Comparison of ENCODE assay signal across 29 cellular contexts in the genomic region with DNA sequence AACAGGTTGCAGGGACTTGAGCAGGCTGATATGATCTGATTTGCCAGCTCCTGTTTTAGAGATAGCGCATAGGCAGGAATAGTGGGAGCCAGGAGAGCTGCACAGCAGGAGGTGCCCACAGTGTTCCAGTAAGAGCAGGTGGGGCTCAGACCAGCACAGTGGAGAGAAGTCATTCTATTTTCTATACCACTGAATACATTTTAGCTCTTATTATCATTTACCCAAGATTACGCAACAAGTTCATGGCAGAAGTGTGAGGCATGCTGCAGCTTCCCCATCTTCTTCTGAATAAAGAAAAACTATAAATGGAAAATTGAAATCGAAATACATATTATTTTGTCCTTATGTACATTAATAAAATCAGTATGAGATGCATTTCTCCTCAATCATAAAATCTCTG.
"Had no signal": no experiment of that assay in that cellular context is flagged by ENCODE, and none has a peak within 500 bp of the region (broad histone marks: within the 10 kb centered on the region; RNA-seq: fewer than 3 reads in every experiment).

No MANE protein-coding gene starts in this region.

- H3K36me3 Mint-ChIP-seq: activated naive CD8-positive, alpha-beta T cell treated with anti-CD3 and anti-CD28 coated beads for 36 hours had no signal

- H3K4me3 ChIP-seq: adrenal gland, body of pancreas, cardiac muscle cell, gastroesophageal sphincter, pancreas, prostate gland, suprapubic skin, tibial artery had no signal

- H3K4me1 Mint-ChIP-seq: activated naive CD8-positive, alpha-beta T cell treated with anti-CD3 and anti-CD28 coated beads for 36 hours had no signal

- H3K9me3 Mint-ChIP-seq: activated naive CD4-positive, alpha-beta T cell treated with anti-CD3 and anti-CD28 coated beads for 36 hours; activated naive CD8-positive, alpha-beta T cell treated with anti-CD3 and anti-CD28 coated beads for 36 hours; nephron had no signal

- H3K4me3 Mint-ChIP-seq: activated naive CD4-positive, alpha-beta T cell treated with anti-CD3 and anti-CD28 coated beads for 36 hours; activated naive CD8-positive, alpha-beta T cell treated with anti-CD3 and anti-CD28 coated beads for 36 hours; nephron had no signal

- H3K4me1 ChIP-seq: body of pancreas, pancreas, prostate gland had no signal

- ATAC-seq: activated CD4-positive, CD25-positive, alpha-beta regulatory T cell treated with anti-CD3 and anti-CD28 coated beads, Interleukin-2, amount 50 U/mL, for 24 hours; body of pancreas; gastroesophageal sphincter; left cardiac atrium; left ventricle myocardium superior; pancreas had no signal

- H3K9me3 ChIP-seq: adrenal gland, body of pancreas, gastroesophageal sphincter, neutrophil, pancreas, prostate gland, suprapubic skin, tibial artery had no signal

- H3K27ac Mint-ChIP-seq: activated naive CD4-positive, alpha-beta T cell treated with anti-CD3 and anti-CD28 coated beads for 36 hours; activated naive CD8-positive, alpha-beta T cell treated with anti-CD3 and anti-CD28 coated beads for 36 hours had no signal

- H3K27ac ChIP-seq: adrenal gland, body of pancreas, cardiac muscle cell, gastroesophageal sphincter, neutrophil, pancreas, prostate gland, suprapubic skin, tibial artery, WERI-Rb-1 had no signal

- H3K27me3 Mint-ChIP-seq: activated naive CD8-positive, alpha-beta T cell treated with anti-CD3 and anti-CD28 coated beads for 36 hours had no signal

- FAIRE-seq: endothelial cell of umbilical vein, keratinocyte, pancreas had no signal

- DNase-seq: activated CD4-positive, alpha-beta T cell treated with anti-CD3 and anti-CD28 coated beads for 48 hours; activated CD4-positive, alpha-beta T cell treated with anti-CD3 and anti-CD28 coated beads, Interleukin-2, amount 50 U/mL, for 48 hours; activated CD8-positive, alpha-beta memory T cell treated with anti-CD3 and anti-CD28 coated beads for 24 hours; activated effector memory CD4-positive, alpha-beta T cell treated with anti-CD3 and anti-CD28 coated beads, Interleukin-2, amount 50 U/mL, for 16 hours; activated naive CD4-positive, alpha-beta T cell treated with anti-CD3 and anti-CD28 coated beads for 36 hours; activated naive CD8-positive, alpha-beta T cell treated with anti-CD3 and anti-CD28 coated beads for 36 hours; adrenal gland; aorta; body of pancreas; cerebellar nuclear complex; head of caudate nucleus; hippocampal formation; left cardiac atrium; left ventricle myocardium superior; pancreas; stimulated activated CD4-positive, alpha-beta T cell treated with anti-CD3 and anti-CD28 coated beads, Interleukin-15, amount 100 ng/mL, for 24 hours; stimulated activated naive CD4-positive, alpha-beta T cell; T-helper 9 cell; tibial artery; WERI-Rb-1 had no signal
